ENCODE assay signal across 13 cellular contexts in the genomic region with DNA sequence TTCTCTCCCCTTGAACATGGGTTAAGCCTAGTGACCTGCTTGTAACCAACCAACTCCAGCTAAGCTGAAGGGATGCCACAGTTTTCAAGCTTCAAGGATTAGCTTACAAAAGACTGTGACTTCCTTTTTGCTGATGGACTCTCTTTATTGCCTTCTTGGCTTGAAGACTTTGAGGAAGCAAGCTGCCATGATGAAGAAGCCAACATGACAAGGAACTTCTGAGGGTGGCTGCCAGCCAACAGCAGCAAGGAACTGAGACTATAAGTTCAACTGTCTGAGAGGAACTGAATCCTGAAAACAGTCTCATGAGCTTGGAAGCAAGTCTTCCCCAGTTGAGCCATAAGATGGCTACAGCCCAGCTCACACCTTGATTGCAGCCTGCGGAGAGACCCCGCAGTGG.
DNase-seq lines count a peak whose midpoint lies in the region; ATAC-seq and TF ChIP-seq lines count a peak whose summit lies in the region.
"Had no signal": no experiment of that assay in that cellular context is flagged by ENCODE, and none has a peak within 500 bp of the region (broad histone marks: within the 10 kb centered on the region; RNA-seq: fewer than 3 reads in every experiment).

No MANE protein-coding gene starts in this region.

- H3K79me2 ChIP-seq in OCI-LY3 (ENCODE audit: low read length), result no peaks in the 10 kb centered on the region
- no peaks in the 10 kb centered on the region for H3K79me2 ChIP-seq in Karpas-422 (ENCODE audit: low read length)
- no peaks in the 10 kb centered on the region for H3K79me2 ChIP-seq in MM.1S (ENCODE audit: low read length)

- H3K27ac ChIP-seq in OCI-LY3 (ENCODE audit: low read length) (no peak overlapping the region; the same call in 1 of the 2 replicates), Karpas-422 (ENCODE audit: low read length) (no peak overlapping the region), MM.1S (ENCODE audit: low read length) (no peak overlapping the region)
- H3K27ac ChIP-seq: epithelial cell of prostate, thoracic aorta had no signal

- H3K4me3 ChIP-seq in OCI-LY3 (ENCODE audit: low read length) (no peak overlapping the region), Karpas-422 (ENCODE audit: low read length) (no peak overlapping the region), MM.1S (ENCODE audit: low read length) (no peak overlapping the region)
- H3K4me3 ChIP-seq: thoracic aorta had no signal

- H3K9me3 ChIP-seq in OCI-LY3 (ENCODE audit: insufficient read depth, low read length) (no peaks in the 10 kb centered on the region), Karpas-422 (ENCODE audit: low read length) (no peaks in the 10 kb centered on the region), MM.1S (replicated peaks; ENCODE audit: insufficient read depth, low read length) (no peaks in the 10 kb centered on the region)
- H3K9me3 ChIP-seq: thoracic aorta had no signal

- no peak for TF ChIP-seq CTCF in OCI-LY3 (IDR thresholded peaks at IDR 0.05; ENCODE audit: low read depth, low read length)
- TF ChIP-seq CTCF in MM.1S (IDR thresholded peaks at IDR 0.05; ENCODE audit: low read length), result no peak

- H3K9me2 ChIP-seq in Karpas-422 (replicated peaks; ENCODE audit: insufficient read depth, low read length) (no peaks in the 10 kb centered on the region), MM.1S (replicated peaks; ENCODE audit: insufficient read depth, low read length) (no peaks in the 10 kb centered on the region)

- ATAC-seq in Right ventricle myocardium superior (ENCODE audit: poor library complexity), result peak; percentile 58
- no peak for ATAC-seq in GM19467 (IDR thresholded peaks at IDR 0.05; ENCODE audit: unreplicated experiment)

- H3F3A ChIP-seq in MM.1S (ENCODE audit: insufficient read depth, low read length), result no peaks in the 10 kb centered on the region

- intact Hi-C loops in Right ventricle myocardium superior (cut with DNase I), result no loop called here

- H3K9ac ChIP-seq in OCI-LY3 (ENCODE audit: low read length) (no peak overlapping the region), Karpas-422 (ENCODE audit: low read length) (no peak overlapping the region), MM.1S (ENCODE audit: low read length) (no peak overlapping the region)

- H3K36me3 ChIP-seq in OCI-LY3 (replicated peaks; ENCODE audit: low read depth, low read length) (no peaks in the 10 kb centered on the region), Karpas-422 (ENCODE audit: insufficient read depth, low read length) (no peaks in the 10 kb centered on the region), MM.1S (replicated peaks; ENCODE audit: insufficient read depth, low read length) (no peaks in the 10 kb centered on the region)
- H3K36me3 ChIP-seq: thoracic aorta had no signal

- no peaks in the 10 kb centered on the region for H3K27me3 ChIP-seq in OCI-LY3 (ENCODE audit: low read depth, low read length)
- no peaks in the 10 kb centered on the region for H3K27me3 ChIP-seq in Karpas-422 (ENCODE audit: low read length)
- no peaks in the 10 kb centered on the region for H3K27me3 ChIP-seq in MM.1S (replicated peaks; ENCODE audit: insufficient read depth, low read length)

- H3K4me2 ChIP-seq in OCI-LY3 (ENCODE audit: low read length) (peak overlapping the region; percentile 22; the same call in 1 of the 2 replicates), Karpas-422 (ENCODE audit: low read depth, low read length, poor library complexity, severe bottlenecking) (no peak overlapping the region), MM.1S (ENCODE audit: low read depth, low read length) (no peak overlapping the region)

- peaks cover 13% of the 10 kb centered on the region for H3K4me1 ChIP-seq in OCI-LY3 (ENCODE audit: low read length)
- peaks cover 2% of the 10 kb centered on the region; the same call in 1 of the 2 replicates for H3K4me1 ChIP-seq in Karpas-422 (ENCODE audit: low read length)
- H3K4me1 ChIP-seq in MM.1S (ENCODE audit: low read length), result no peaks in the 10 kb centered on the region

- DNase-seq in CD1c-positive myeloid dendritic cell (ENCODE audit: extremely low spot score) (peak; percentile 91), Right ventricle myocardium superior (peak; percentile 73), mucosa of gallbladder (ENCODE audit: low spot score) (peak; percentile 27), Karpas-422 (no peak), NCI-H2029 (lab: John Stamatoyannopoulos, UW) (no peak), MM.1S (no peak)
- DNase-seq: activated CD4-positive, alpha-beta memory T cell treated with anti-CD3 and anti-CD28 coated beads for 36 hours; islet precursor cell; naive B cell had no signal

- H4K20me1 ChIP-seq in OCI-LY3 (ENCODE audit: insufficient read depth, low read length) (no peaks in the 10 kb centered on the region), Karpas-422 (ENCODE audit: insufficient read depth, low read depth, low read length) (no peaks in the 10 kb centered on the region), MM.1S (ENCODE audit: insufficient read depth, low read length) (no peaks in the 10 kb centered on the region)

- H2AFZ ChIP-seq in OCI-LY3 (ENCODE audit: low read depth, low read length) (no peak overlapping the region; the same call in 1 of the 2 replicates), Karpas-422 (ENCODE audit: low read length) (no peak overlapping the region), MM.1S (ENCODE audit: low read length) (no peak overlapping the region)

Comparison
In these comparisons a context has a peak if more than half of its experiments do, and no peak if none do; other contexts are left out.
1. DNase-seq: peak in CD1c-positive myeloid dendritic cell (single experiment), Right ventricle myocardium superior (single experiment) and mucosa of gallbladder (single experiment); none in Karpas-422 (single experiment), NCI-H2029 (single experiment) and MM.1S (single experiment).